Comparison of ENCODE assay signal across 32 cellular contexts in genomic region chr11:71144736-71145135, GRCh38.
"Had no signal": no experiment of that assay in that cellular context is flagged by ENCODE, and none has a peak within 500 bp of the region (broad histone marks: within the 10 kb centered on the region; RNA-seq: fewer than 3 reads in every experiment).

No MANE protein-coding gene starts in this region.

- H3K4me3 Mint-ChIP-seq: activated B cell treated with CpG ODN at 0.5 μM for 24 hours; activated CD4-positive, alpha-beta memory T cell treated with anti-CD3 and anti-CD28 coated beads for 36 hours; activated CD4-positive, alpha-beta T cell treated with anti-CD3 and anti-CD28 coated beads, Interleukin-2, amount 10 ng/mL, durations not matched to agents 24 days and 14 days; activated CD8-positive, alpha-beta T cell treated with anti-CD3 and anti-CD28 coated beads for 36 hours; activated naive CD4-positive, alpha-beta T cell treated with anti-CD3 and anti-CD28 coated beads, Interleukin-2, amount 10 ng/mL, durations not matched to agents 7 days and 5 days; activated naive CD4-positive, alpha-beta T cell treated with anti-CD3 and anti-CD28 coated beads, Interleukin-2, amount 50 U/mL, for 24 hours; activated naive CD8-positive, alpha-beta T cell; activated naive CD8-positive, alpha-beta T cell treated with anti-CD3 and anti-CD28 coated beads, Interleukin-2, amount 10 ng/mL, durations not matched to agents 7 days and 5 days; activated naive CD8-positive, alpha-beta T cell treated with anti-CD3 and anti-CD28 coated beads, Interleukin-2, amount 50 U/mL, for 24 hours; activated T-cell treated with anti-CD3 and anti-CD28 coated beads, Interleukin-2, amount 50 U/mL, for 4 hours; activated T-cell treated with anti-CD3 and anti-CD28 coated beads, Interleukin-2, amount 50 U/mL, for 72 hours; brain; T-helper 1 cell treated with Interleukin-12 subunit alpha and Interleukin-12 subunit beta and Interleukin-4 antibody, amounts not matched to agents 30 μg/mL and 1 μg/mL, for 36 hours; T-helper 2 cell treated with Interferon-gamma antibody and Interleukin-4, amounts not matched to agents 5 μg/mL and 100 μg/mL, for 36 hours had no signal

- H3K4me3 ChIP-seq: ascending aorta had no signal

- H3K27me3 ChIP-seq: ascending aorta had no signal

- H3K27ac Mint-ChIP-seq: activated B cell treated with CpG ODN at 0.5 μM for 24 hours; activated CD4-positive, alpha-beta memory T cell treated with anti-CD3 and anti-CD28 coated beads for 36 hours; activated CD4-positive, alpha-beta T cell treated with anti-CD3 and anti-CD28 coated beads, Interleukin-2, amount 10 ng/mL, durations not matched to agents 24 days and 14 days; activated CD8-positive, alpha-beta T cell treated with anti-CD3 and anti-CD28 coated beads for 36 hours; activated naive CD4-positive, alpha-beta T cell treated with anti-CD3 and anti-CD28 coated beads, Interleukin-2, amount 10 ng/mL, durations not matched to agents 7 days and 5 days; activated naive CD4-positive, alpha-beta T cell treated with anti-CD3 and anti-CD28 coated beads, Interleukin-2, amount 50 U/mL, for 24 hours; activated naive CD8-positive, alpha-beta T cell; activated naive CD8-positive, alpha-beta T cell treated with anti-CD3 and anti-CD28 coated beads, Interleukin-2, amount 10 ng/mL, durations not matched to agents 7 days and 5 days; activated naive CD8-positive, alpha-beta T cell treated with anti-CD3 and anti-CD28 coated beads, Interleukin-2, amount 50 U/mL, for 24 hours; activated T-cell treated with anti-CD3 and anti-CD28 coated beads, Interleukin-2, amount 50 U/mL, for 72 hours; activated T-helper 2 cell treated with anti-CD3 and anti-CD28 coated beads, Interferon-gamma antibody, Interleukin-2, Interleukin-4, amounts not matched to agents 10 μg/mL and 5 μg/mL and 100 μg/mL, durations not matched to agents 14 hours and 24 hours and 36 hours; T-helper 1 cell treated with Interleukin-12 subunit alpha and Interleukin-12 subunit beta and Interleukin-4 antibody, amounts not matched to agents 30 μg/mL and 1 μg/mL, for 36 hours; T-helper 2 cell treated with Interferon-gamma antibody and Interleukin-4, amounts not matched to agents 5 μg/mL and 100 μg/mL, for 36 hours had no signal

- H3K27ac ChIP-seq: ascending aorta, VCaP had no signal

- H3K27me3 Mint-ChIP-seq: activated CD4-positive, alpha-beta memory T cell treated with anti-CD3 and anti-CD28 coated beads for 36 hours; activated CD4-positive, alpha-beta T cell treated with anti-CD3 and anti-CD28 coated beads, Interleukin-2, amount 10 ng/mL, durations not matched to agents 24 days and 14 days; activated naive CD4-positive, alpha-beta T cell treated with anti-CD3 and anti-CD28 coated beads, Interleukin-2, amount 10 ng/mL, durations not matched to agents 7 days and 5 days; activated naive CD8-positive, alpha-beta T cell treated with anti-CD3 and anti-CD28 coated beads, Interleukin-2, amount 10 ng/mL, durations not matched to agents 7 days and 5 days had no signal

- H3K36me3 Mint-ChIP-seq: activated CD4-positive, alpha-beta memory T cell treated with anti-CD3 and anti-CD28 coated beads for 36 hours; activated naive CD4-positive, alpha-beta T cell treated with anti-CD3 and anti-CD28 coated beads, Interleukin-2, amount 10 ng/mL, durations not matched to agents 7 days and 5 days; activated naive CD4-positive, alpha-beta T cell treated with anti-CD3 and anti-CD28 coated beads, Interleukin-2, amount 50 U/mL, for 24 hours; activated naive CD8-positive, alpha-beta T cell; activated naive CD8-positive, alpha-beta T cell treated with anti-CD3 and anti-CD28 coated beads, Interleukin-2, amount 10 ng/mL, durations not matched to agents 7 days and 5 days; brain had no signal

- ATAC-seq: activated CD8-positive, alpha-beta T cell treated with anti-CD3 and anti-CD28 coated beads for 36 hours; activated naive CD8-positive, alpha-beta T cell treated with anti-CD3 and anti-CD28 coated beads, Interleukin-2, amount 50 U/mL, for 24 hours; activated T-cell treated with anti-CD3 and anti-CD28 coated beads, Interleukin-2, amount 50 U/mL, for 4 hours; activated T-cell treated with anti-CD3 and anti-CD28 coated beads, Interleukin-2, amount 50 U/mL, for 72 hours had no signal

- H3K4me1 Mint-ChIP-seq: activated B cell treated with CpG ODN at 0.5 μM for 24 hours; activated CD4-positive, alpha-beta T cell treated with anti-CD3 and anti-CD28 coated beads, Interleukin-2, amount 10 ng/mL, durations not matched to agents 24 days and 14 days; activated naive CD4-positive, alpha-beta T cell treated with anti-CD3 and anti-CD28 coated beads, Interleukin-2, amount 10 ng/mL, durations not matched to agents 7 days and 5 days; activated naive CD4-positive, alpha-beta T cell treated with anti-CD3 and anti-CD28 coated beads, Interleukin-2, amount 50 U/mL, for 24 hours; activated naive CD8-positive, alpha-beta T cell treated with anti-CD3 and anti-CD28 coated beads, Interleukin-2, amount 10 ng/mL, durations not matched to agents 7 days and 5 days; activated naive CD8-positive, alpha-beta T cell treated with anti-CD3 and anti-CD28 coated beads, Interleukin-2, amount 50 U/mL, for 24 hours had no signal

- FAIRE-seq: TTC549 had no signal

- H3K9me3 Mint-ChIP-seq: activated B cell treated with CpG ODN at 0.5 μM for 24 hours; activated CD4-positive, alpha-beta T cell treated with anti-CD3 and anti-CD28 coated beads, Interleukin-2, amount 10 ng/mL, durations not matched to agents 24 days and 14 days; activated CD8-positive, alpha-beta T cell treated with anti-CD3 and anti-CD28 coated beads for 36 hours; activated naive CD4-positive, alpha-beta T cell treated with anti-CD3 and anti-CD28 coated beads, Interleukin-2, amount 50 U/mL, for 24 hours; activated naive CD8-positive, alpha-beta T cell treated with anti-CD3 and anti-CD28 coated beads, Interleukin-2, amount 10 ng/mL, durations not matched to agents 7 days and 5 days; activated T-cell treated with anti-CD3 and anti-CD28 coated beads, Interleukin-2, amount 50 U/mL, for 72 hours; activated T-helper 2 cell treated with anti-CD3 and anti-CD28 coated beads, Interferon-gamma antibody, Interleukin-2, Interleukin-4, amounts not matched to agents 10 μg/mL and 5 μg/mL and 100 μg/mL, durations not matched to agents 14 hours and 24 hours and 36 hours; T-helper 1 cell treated with Interleukin-12 subunit alpha and Interleukin-12 subunit beta and Interleukin-4 antibody, amounts not matched to agents 30 μg/mL and 1 μg/mL, for 36 hours; T-helper 2 cell treated with Interferon-gamma antibody and Interleukin-4, amounts not matched to agents 5 μg/mL and 100 μg/mL, for 36 hours had no signal

- DNase-seq: activated B cell treated with CpG ODN at 0.5 μM for 24 hours; activated CD4-positive, alpha-beta memory T cell treated with anti-CD3 and anti-CD28 coated beads for 36 hours; activated CD4-positive, alpha-beta T cell treated with anti-CD3 and anti-CD28 coated beads for 4 hours; activated CD4-positive, alpha-beta T cell treated with anti-CD3 and anti-CD28 coated beads, Interleukin-2, amount 10 ng/mL, durations not matched to agents 24 days and 14 days; activated CD4-positive, alpha-beta T cell treated with anti-CD3 and anti-CD28 coated beads, Interleukin-2, amount 50 U/mL, for 1 hour; activated CD4-positive, alpha-beta T cell treated with anti-CD3 and anti-CD28 coated beads, Interleukin-2, amount 50 U/mL, for 4 hours; activated CD4-positive, CD25-positive, alpha-beta regulatory T cell treated with anti-CD3 and anti-CD28 coated beads, Interleukin-2, amount 50 U/mL, for 72 hours; activated CD8-positive, alpha-beta memory T cell treated with anti-CD3 and anti-CD28 coated beads, Interleukin-2, amount 50 U/mL, for 4 hours; activated CD8-positive, alpha-beta T cell treated with anti-CD3 and anti-CD28 coated beads for 36 hours; activated effector memory CD4-positive, alpha-beta T cell treated with Interleukin-2 at 50 U/mL for 16 hours; activated gamma-delta T cell; activated naive CD4-positive, alpha-beta T cell treated with anti-CD3 and anti-CD28 coated beads, Interleukin-2, amount 10 ng/mL, durations not matched to agents 7 days and 5 days; activated naive CD4-positive, alpha-beta T cell treated with Interleukin-2 at 50 U/mL for 16 hours; activated naive CD8-positive, alpha-beta T cell treated with anti-CD3 and anti-CD28 coated beads, Interleukin-2, amount 10 ng/mL, durations not matched to agents 7 days and 5 days; activated naive CD8-positive, alpha-beta T cell treated with anti-CD3 and anti-CD28 coated beads, Interleukin-2, amount 50 U/mL, for 24 hours; activated T-cell treated with anti-CD3 and anti-CD28 coated beads for 4 hours; activated T-cell treated with anti-CD3 and anti-CD28 coated beads, Interleukin-2, amount 50 U/mL, for 1 hour; activated T-cell treated with anti-CD3 and anti-CD28 coated beads, Interleukin-2, amount 50 U/mL, for 4 hours; activated T-cell treated with anti-CD3 and anti-CD28 coated beads, Interleukin-2, amount 50 U/mL, for 72 hours; central memory CD4-positive, alpha-beta T cell; T-helper 1 cell; T-helper 2 cell; T-helper 9 cell had no signal

- H3K36me3 ChIP-seq: ascending aorta had no signal
